36 cellular contexts compared by ENCODE assay signal in genomic region chr11:125799808-125800207, GRCh38. TPM values are rescaled to one million over a fixed set of nuclear protein-coding genes. Genes with fewer than 3 reads are reported as not detected.
"Had no signal": no experiment of that assay in that cellular context is flagged by ENCODE, and none has a peak within 500 bp of the region (broad histone marks: within the 10 kb centered on the region; RNA-seq: fewer than 3 reads in every experiment).

No MANE protein-coding gene starts in this region.

- H3K4me3 Mint-ChIP-seq: naive thymus-derived CD8-positive, alpha-beta T cell; nephron; neural progenitor cell; stimulated activated memory B cell treated with anti-CD40 and anti-IgM and Interleukin-4, amounts not matched to agents 10 μg/mL and 1 μg/mL and 100 μg/mL, for 72 hours; stimulated activated naive CD8-positive, alpha-beta T cell treated with anti-CD3 and anti-CD28 coated beads, Interleukin-15, amount 100 ng/mL, for 72 hours; type B pancreatic cell had no signal

- H3K27ac Mint-ChIP-seq: naive thymus-derived CD8-positive, alpha-beta T cell; nephron; neural progenitor cell; progenitor cell of endocrine pancreas; stimulated activated memory B cell treated with anti-CD40 and anti-IgM and Interleukin-4, amounts not matched to agents 10 μg/mL and 1 μg/mL and 100 μg/mL, for 72 hours; stimulated activated naive CD8-positive, alpha-beta T cell treated with anti-CD3 and anti-CD28 coated beads, Interleukin-15, amount 100 ng/mL, for 72 hours; type B pancreatic cell had no signal

- H3K4me3 ChIP-seq: neural progenitor cell, ovary, psoas muscle, skin epidermis, smooth muscle cell, spleen, suprapubic skin, testis, tibial artery, transverse colon, upper lobe of right lung, uterus had no signal

- H3K9me3 ChIP-seq: testis had no signal

- DNase-seq: naive thymus-derived CD8-positive, alpha-beta T cell; occipital lobe; ovary; posterior cingulate gyrus; psoas muscle; right cardiac atrium; spleen; stimulated activated CD4-positive, alpha-beta T cell treated with anti-CD3 and anti-CD28 coated beads, Interleukin-12 subunit alpha, Interleukin-12 subunit beta, amount 100 ng/mL, for 4 hours; stimulated activated CD4-positive, alpha-beta T cell treated with anti-CD3 and anti-CD28 coated beads, Interleukin-1b, Interleukin-23, amount 100 ng/mL, for 48 hours; stimulated activated CD4-positive, alpha-beta T cell treated with anti-CD3 and anti-CD28 coated beads, Interleukin-4, amount 100 ng/mL, for 1 hour; stimulated activated CD4-positive, alpha-beta T cell treated with anti-CD3 and anti-CD28 coated beads, Interleukin-4, amount 100 ng/mL, for 4 hours; stimulated activated CD8-positive, alpha-beta memory T cell treated with anti-CD3 and anti-CD28 coated beads, Interleukin-4, amount 100 ng/mL, for 48 hours; stimulated activated naive CD4-positive, alpha-beta T cell; stimulated activated naive CD8-positive, alpha-beta T cell treated with anti-CD3 and anti-CD28 coated beads, Interleukin-15, amount 100 ng/mL, for 72 hours; stimulated activated naive CD8-positive, alpha-beta T cell treated with anti-CD3 and anti-CD28 coated beads, Interleukin-15, Interleukin-2, amounts not matched to agents 100 U/mL and 50 U/mL, for 24 hours; substantia nigra; testis; tibial artery; transverse colon; upper lobe of right lung; uterus had no signal

- H3K4me1 ChIP-seq: neural progenitor cell, parathyroid adenoma, psoas muscle, spleen, suprapubic skin, testis, tibial artery, transverse colon, upper lobe of right lung, uterus had no signal

- H3K79me2 ChIP-seq: parathyroid adenoma had no signal

- H3K4me1 Mint-ChIP-seq: naive thymus-derived CD8-positive, alpha-beta T cell; nephron; neural progenitor cell; stimulated activated memory B cell treated with anti-CD40 and anti-IgM and Interleukin-4, amounts not matched to agents 10 μg/mL and 1 μg/mL and 100 μg/mL, for 72 hours; stimulated activated naive CD8-positive, alpha-beta T cell treated with anti-CD3 and anti-CD28 coated beads, Interleukin-15, amount 100 ng/mL, for 72 hours had no signal

- H3K4me2 ChIP-seq: neural progenitor cell, smooth muscle cell had no signal

- H3K27me3 Mint-ChIP-seq: progenitor cell of endocrine pancreas; stimulated activated memory B cell treated with anti-CD40 and anti-IgM and Interleukin-4, amounts not matched to agents 10 μg/mL and 1 μg/mL and 100 μg/mL, for 72 hours; stimulated activated naive CD8-positive, alpha-beta T cell treated with anti-CD3 and anti-CD28 coated beads, Interleukin-15, amount 100 ng/mL, for 72 hours; type B pancreatic cell had no signal

- H2AFZ ChIP-seq: neural progenitor cell, parathyroid adenoma had no signal

- H3K36me3 ChIP-seq: neural progenitor cell, ovary, spleen, suprapubic skin, tibial artery, transverse colon, upper lobe of right lung had no signal

- H3K27me3 ChIP-seq: neural progenitor cell, ovary, spleen, suprapubic skin, testis, tibial artery, transverse colon, upper lobe of right lung, uterus had no signal

- H3K27ac ChIP-seq: neural progenitor cell, ovary, parathyroid adenoma, psoas muscle, skin epidermis, spleen, suprapubic skin, testis, tibial artery, transverse colon, upper lobe of right lung, uterus had no signal

- ATAC-seq: naive thymus-derived CD8-positive, alpha-beta T cell; psoas muscle; right cardiac atrium; sciatic nerve; stimulated activated memory B cell treated with anti-CD40 and anti-IgM and Interleukin-4, amounts not matched to agents 10 μg/mL and 1 μg/mL and 100 μg/mL, for 72 hours; stimulated activated naive CD8-positive, alpha-beta T cell treated with anti-CD3 and anti-CD28 coated beads, Interleukin-15, amount 100 ng/mL, for 72 hours; stimulated activated naive CD8-positive, alpha-beta T cell treated with anti-CD3 and anti-CD28 coated beads, Interleukin-15, Interleukin-2, amounts not matched to agents 100 U/mL and 50 U/mL, for 24 hours; upper lobe of right lung had no signal

- H3K36me3 Mint-ChIP-seq: neural progenitor cell, type B pancreatic cell had no signal

RNA-seq across cellular contexts. Expression of gene PATE3, which starts 11.9 kb away (rescaled TPM):
- total RNA-seq: naive thymus-derived CD8-positive, alpha-beta T cell; occipital lobe; osteoblast; ovary; progenitor cell of endocrine pancreas; psoas muscle; renal cortical epithelial cell; right cardiac atrium; sciatic nerve; smooth muscle cell; spleen; suprapubic skin; testis; transverse colon; upper lobe of right lung; urinary bladder; uterus had no signal
- polyA plus RNA-seq: naive thymus-derived CD8-positive, alpha-beta T cell; neural cell; ovary; psoas muscle; right cardiac atrium; smooth muscle cell; spleen; thymus; urinary bladder had no signal

RNA-seq across cellular contexts. Expression of gene PATE2, which starts 21.2 kb away (rescaled TPM):
- total RNA-seq: naive thymus-derived CD8-positive, alpha-beta T cell; progenitor cell of endocrine pancreas; right cardiac atrium; sciatic nerve; smooth muscle cell; spleen; suprapubic skin; transverse colon; upper lobe of right lung had no signal
- polyA plus RNA-seq: naive thymus-derived CD8-positive, alpha-beta T cell; neural cell; psoas muscle; right cardiac atrium; spleen; urinary bladder had no signal

RNA-seq across cellular contexts. Expression of gene PATE4, which starts 33.3 kb away (rescaled TPM):
- total RNA-seq: naive thymus-derived CD8-positive, alpha-beta T cell; occipital lobe; osteoblast; ovary; progenitor cell of endocrine pancreas; psoas muscle; renal cortical epithelial cell; right cardiac atrium; sciatic nerve; smooth muscle cell; spleen; suprapubic skin; transverse colon; upper lobe of right lung; urinary bladder; uterus had no signal
- polyA plus RNA-seq: naive thymus-derived CD8-positive, alpha-beta T cell; neural cell; ovary; psoas muscle; right cardiac atrium; smooth muscle cell; spleen; urinary bladder had no signal

RNA-seq across cellular contexts. Expression of gene PATE1, which starts 53.7 kb away (rescaled TPM):
- total RNA-seq: naive thymus-derived CD8-positive, alpha-beta T cell; occipital lobe; osteoblast; ovary; progenitor cell of endocrine pancreas; psoas muscle; renal cortical epithelial cell; right cardiac atrium; sciatic nerve; smooth muscle cell; spleen; suprapubic skin; testis; transverse colon; upper lobe of right lung; urinary bladder; uterus had no signal
- polyA plus RNA-seq: naive thymus-derived CD8-positive, alpha-beta T cell; neural cell; psoas muscle; right cardiac atrium; smooth muscle cell; spleen; urinary bladder had no signal
